ENCODE assay signal across 1 cellular context in genomic region chr15:25773248-25773647, GRCh38.
TF ChIP-seq lines count a peak whose summit lies in the region.

No MANE protein-coding gene starts in this region.

TF ChIP-seq in H1, 55 proteins besides CTCF, POLR2A, EP300 and RAD21 (continued from another document):
- TF ChIP-seq CHD7 (IDR thresholded peaks at IDR 0.05; ENCODE audit: insufficient replicate concordance, low read length) (no peak), HDAC6 (IDR thresholded peaks at IDR 0.05; ENCODE audit: low read depth, low read length) (no peak), SP2 (IDR thresholded peaks at IDR 0.05; ENCODE audit: low read length) (no peak), RXRA (IDR thresholded peaks at IDR 0.05; ENCODE audit: insufficient read depth, low read depth, low read length) (no peak), USF2 (IDR thresholded peaks at IDR 0.05; ENCODE audit: low read length) (no peak), TAF1 (IDR thresholded peaks at IDR 0.05; ENCODE audit: low read depth, low read length) (no peak), SIRT6 (IDR thresholded peaks at IDR 0.05; ENCODE audit: low read length) (no peak), RBBP5 (IDR thresholded peaks at IDR 0.05; ENCODE audit: borderline replicate concordance, low read depth, low read length) (no peak), NANOG (IDR thresholded peaks at IDR 0.05; ENCODE audit: insufficient read depth, low read depth, low read length, poor library complexity, severe bottlenecking) (no peak), KDM5A (IDR thresholded peaks at IDR 0.05; ENCODE audit: low read length) (no peak), PHF8 (conservative IDR thresholded peaks at IDR 0.05; ENCODE audit: low read depth, low read length) (no peak), CREB1 (IDR thresholded peaks at IDR 0.05) (no peak), TBP (IDR thresholded peaks at IDR 0.05; ENCODE audit: low read depth, low read length) (no peak), CEBPB (IDR thresholded peaks at IDR 0.05; ENCODE audit: low read depth, low read length) (no peak), SIX5 (IDR thresholded peaks at IDR 0.05; ENCODE audit: low read depth, low read length) (no peak), YY1 (IDR thresholded peaks at IDR 0.05; ENCODE audit: low read depth, low read length) (no peak)
